ENCODE assay signal across 24 cellular contexts in the genomic region with DNA sequence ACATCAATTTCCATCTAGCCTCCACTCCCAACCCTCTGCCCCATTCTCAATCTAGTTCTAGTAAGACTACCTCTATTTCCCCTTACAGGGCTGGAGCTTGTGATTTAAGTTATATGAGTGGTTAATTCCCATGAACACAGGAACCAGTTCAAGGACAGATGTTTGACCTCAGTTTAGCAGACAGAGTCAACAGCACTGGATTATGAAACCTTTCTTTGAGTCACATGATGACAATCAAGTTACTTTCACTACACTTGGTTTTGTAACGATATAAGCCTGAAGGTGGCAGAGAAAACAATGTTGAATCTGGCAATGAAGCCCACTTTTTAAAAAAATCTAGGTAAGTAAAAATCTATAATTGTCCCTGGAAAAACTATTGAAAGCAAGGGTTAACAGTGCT.
DNase-seq lines count a peak whose midpoint lies in the region; ATAC-seq, FAIRE-seq and TF ChIP-seq lines count a peak whose summit lies in the region.
"Had no signal": no experiment of that assay in that cellular context is flagged by ENCODE, and none has a peak within 500 bp of the region (broad histone marks: within the 10 kb centered on the region; RNA-seq: fewer than 3 reads in every experiment).

No MANE protein-coding gene starts in this region.

- H3K9me2 ChIP-seq in SK-N-SH = no peaks in the 10 kb centered on the region

- no peak overlapping the region for H2BK5ac ChIP-seq in mesenchymal stem cell (ENCODE audit: low read depth, low read length, poor library complexity, severe bottlenecking)

- TF ChIP-seq CTCF in liver (IDR thresholded peaks at IDR 0.05; ENCODE audit: low read depth, low read length, missing input control) (no peak), HepG2 (CRISPR knock-in tag; IDR thresholded peaks at IDR 0.05) (no peak), fibroblast of villous mesenchyme (IDR thresholded peaks at IDR 0.05; ENCODE audit: insufficient read depth, low read depth, low read length) (no peak), SK-N-SH (IDR thresholded peaks at IDR 0.05) (no peak)

- no peak overlapping the region for H4K91ac ChIP-seq in mesenchymal stem cell (ENCODE audit: low read length)

- ATAC-seq in HepG2 = no peak
- ATAC-seq: GM23338 had no signal

- H3K27ac ChIP-seq in liver (ENCODE audit: low read depth in 1 of 2, low read length in 2 of 2) (no peak overlapping the region), HepG2 (ENCODE audit: extremely low read length, insufficient read depth, low read length) (no peak overlapping the region), mesenchymal stem cell (ENCODE audit: low read length, poor library complexity, severe bottlenecking) (no peak overlapping the region), SK-N-SH (ENCODE audit: low read depth in 2 of 2, low read length in 1 of 2) (no peak overlapping the region)
- H3K27ac ChIP-seq: HL-60 had no signal

- H3K4me3 ChIP-seq in liver (ENCODE audit: low read depth in 1 of 3, low read length in 3 of 3) (no peak overlapping the region), HepG2 (replicated peaks in 1 of 3; ENCODE audit: insufficient read depth in 1 of 3, low read depth in 2 of 3, low read length in 3 of 3) (no peak overlapping the region), fibroblast of villous mesenchyme (ENCODE audit: low read depth, low read length) (no peak overlapping the region), mesenchymal stem cell (ENCODE audit: insufficient read depth in 1 of 2, low read depth in 1 of 2, low read length in 2 of 2) (no peak overlapping the region), SK-N-SH (ENCODE audit: low read depth in 2 of 2, low read length in 1 of 2) (no peak overlapping the region)
- H3K4me3 ChIP-seq: GM23338 had no signal

- FAIRE-seq in HepG2 (lab: Jason Lieb, UNC) = no peak
- FAIRE-seq: A204.1, GM12891, H54 had no signal

- no peak overlapping the region for H3K4ac ChIP-seq in mesenchymal stem cell (ENCODE audit: low read depth in 1 of 2, low read length in 2 of 2)

- H2BK15ac ChIP-seq in mesenchymal stem cell (ENCODE audit: low read depth, poor library complexity, severe bottlenecking) = no peak overlapping the region

- no peak overlapping the region for H3K4me2 ChIP-seq in HepG2 (ENCODE audit: low read depth, low read length)
- H3K4me2 ChIP-seq in mesenchymal stem cell (ENCODE audit: low read length, poor library complexity, severe bottlenecking) = no peak overlapping the region
- no peak overlapping the region for H3K4me2 ChIP-seq in SK-N-SH
- H3K4me2 ChIP-seq: GM23338 had no signal

- H2BK12ac ChIP-seq in mesenchymal stem cell (ENCODE audit: low read length in 2 of 2) = no peak overlapping the region

- H3K9me3 ChIP-seq in liver (ENCODE audit: control insufficient read depth in 4 of 4, low read length in 3 of 4) (no peaks in the 10 kb centered on the region), HepG2 (ENCODE audit: low read length) (peaks cover 78% of the 10 kb centered on the region), mesenchymal stem cell (ENCODE audit: control insufficient read depth, low read length) (peaks cover 7% of the 10 kb centered on the region), SK-N-SH (no peaks in the 10 kb centered on the region)
- H3K9me3 ChIP-seq: BE2C had no signal

- TF ChIP-seq RAD21 in liver (IDR thresholded peaks at IDR 0.05) = no peak
- TF ChIP-seq RAD21 in HepG2 (CRISPR knock-in tag; IDR thresholded peaks at IDR 0.05) = no peak
- TF ChIP-seq RAD21 in SK-N-SH (IDR thresholded peaks at IDR 0.05; ENCODE audit: low read length) = no peak

- H3K14ac ChIP-seq in mesenchymal stem cell (ENCODE audit: low read length in 2 of 2) = no peak overlapping the region

- H2AFZ ChIP-seq in HepG2 (ENCODE audit: low read length) (no peak overlapping the region), mesenchymal stem cell (ENCODE audit: low read depth, low read length) (no peak overlapping the region), SK-N-SH (ENCODE audit: low read depth) (no peak overlapping the region)
- H2AFZ ChIP-seq: GM23338 had no signal

- H3K4me1 ChIP-seq in liver (ENCODE audit: control insufficient read depth in 4 of 4, insufficient read depth in 4 of 4, low read length in 3 of 4) (no peaks in the 10 kb centered on the region), HepG2 (ENCODE audit: insufficient read depth, low read length) (no peaks in the 10 kb centered on the region), mesenchymal stem cell (ENCODE audit: control insufficient read depth, insufficient read depth, low read depth, low read length) (no peaks in the 10 kb centered on the region), SK-N-SH (ENCODE audit: control insufficient read depth in 1 of 2, insufficient read depth in 2 of 2, low read depth in 1 of 2, low read length in 1 of 2) (no peaks in the 10 kb centered on the region)
- H3K4me1 ChIP-seq: BE2C had no signal

- intact Hi-C loops in HepG2 (cut with micrococcal nuclease; ENCODE audit: unreplicated experiment) = no loop called here

- H4K20me1 ChIP-seq in HepG2 (ENCODE audit: insufficient read depth, low read length) = no peaks in the 10 kb centered on the region
- no peaks in the 10 kb centered on the region for H4K20me1 ChIP-seq in SK-N-SH (ENCODE audit: insufficient read depth)

- peak overlapping the region; percentile 27 for H2BK120ac ChIP-seq in mesenchymal stem cell (ENCODE audit: low read depth, low read length)

- H3K27me3 ChIP-seq in liver (ENCODE audit: control insufficient read depth in 4 of 4, insufficient read depth in 4 of 4, low read length in 3 of 4) = no peaks in the 10 kb centered on the region
- H3K27me3 ChIP-seq in HepG2 (ENCODE audit: control insufficient read depth in 1 of 2, insufficient read depth in 2 of 2, low read length in 2 of 2) = no peaks in the 10 kb centered on the region
- H3K27me3 ChIP-seq in mesenchymal stem cell (ENCODE audit: control insufficient read depth in 1 of 2, insufficient read depth in 1 of 2, low read length in 2 of 2) = no peaks in the 10 kb centered on the region
- no peaks in the 10 kb centered on the region for H3K27me3 ChIP-seq in SK-N-SH (ENCODE audit: insufficient read depth)
- H3K27me3 ChIP-seq: BE2C had no signal

- no peak overlapping the region for H4K8ac ChIP-seq in mesenchymal stem cell (ENCODE audit: low read length)

- H3F3A ChIP-seq in SK-N-SH (replicated peaks; ENCODE audit: insufficient read depth) = no peaks in the 10 kb centered on the region

- CTCF ChIA-PET in HepG2 (lab: Yijun Ruan, JAX; ENCODE audit: low intra/inter-chr PET ratio, low total read pairs) (no interaction called here), SK-N-SH (lab: Yijun Ruan, JAX) (no interaction called here)

- H3K79me2 ChIP-seq in HepG2 (ENCODE audit: insufficient read depth, low read length) (no peaks in the 10 kb centered on the region), SK-N-SH (ENCODE audit: insufficient read depth) (no peaks in the 10 kb centered on the region)

- in situ Hi-C loops in HepG2 (cut with HindIII; ENCODE audit: extremely low pct_ligation_motif_present, low pct_unique_long_range_greater_than_20kb) (no loop called here), KBM-7 (cut with MboI; ENCODE audit: low pct_unique_long_range_greater_than_20kb, low sequenced_read_pairs) (no loop called here)

- no peak for TF ChIP-seq POLR2A in HepG2 (IDR thresholded peaks at IDR 0.05; ENCODE audit: insufficient read depth in 1 of 2, low read depth in 2 of 2, low read length in 2 of 2)

- no peak overlapping the region for H3K18ac ChIP-seq in mesenchymal stem cell (ENCODE audit: low read depth in 1 of 2, low read length in 2 of 2)

- no peaks in the 10 kb centered on the region for H3K36me3 ChIP-seq in liver (ENCODE audit: control insufficient read depth in 4 of 4, insufficient read depth in 3 of 4, low read depth in 1 of 4, low read length in 3 of 4)
- H3K36me3 ChIP-seq in HepG2 (replicated peaks in 1 of 2; ENCODE audit: control insufficient read depth in 1 of 2, insufficient read depth in 2 of 2, low read length in 2 of 2) = no peaks in the 10 kb centered on the region
- H3K36me3 ChIP-seq in mesenchymal stem cell (ENCODE audit: control insufficient read depth in 1 of 2, insufficient read depth in 2 of 2, low read depth in 1 of 2, low read length in 2 of 2) = no peaks in the 10 kb centered on the region
- H3K36me3 ChIP-seq in SK-N-SH (replicated peaks in 1 of 2; ENCODE audit: control insufficient read depth in 1 of 2, insufficient read depth in 2 of 2, low read length in 1 of 2) = no peaks in the 10 kb centered on the region
- H3K36me3 ChIP-seq: BE2C had no signal

- TF ChIP-seq EP300 in HepG2 (IDR thresholded peaks at IDR 0.05; ENCODE audit: low read depth in 2 of 2, low read length in 2 of 2) = no peak
- TF ChIP-seq EP300 in HepG2 (CRISPR knock-in tag; IDR thresholded peaks at IDR 0.05; ENCODE audit: borderline replicate concordance) = no peak
- TF ChIP-seq EP300 in SK-N-SH (IDR thresholded peaks at IDR 0.05; ENCODE audit: borderline replicate concordance in 1 of 2, low read depth in 1 of 2, low read length in 1 of 2) = no peak

- DNase-seq in HepG2 (ENCODE audit: low spot score) (no peak), OCI-M1 (lab: John Stamatoyannopoulos, UW) (peak; percentile 41), fibroblast of villous mesenchyme (ENCODE audit: low read depth) (peak; percentile 12), mesenchymal stem cell (peak; percentile 13), kidney glomerular epithelial cell (lab: John Stamatoyannopoulos, UW) (no peak), KBM-7 (no peak), SK-N-SH (no peak)
- DNase-seq: ACHN; BE2C; C1 segment of cervical spinal cord; CD4-positive, CD25-positive, alpha-beta regulatory T cell; CD8-positive, alpha-beta memory T cell; COR-L47; DMS 273 treated with DMSO at 0.1 percent for 48 hours; DMS53; DND-41; EL; HCEC 1CT had no signal

- H3K79me1 ChIP-seq in mesenchymal stem cell (replicated peaks; ENCODE audit: low read length, poor library complexity, severe bottlenecking) = no peaks in the 10 kb centered on the region

- H3K9ac ChIP-seq in liver (ENCODE audit: low read depth in 1 of 2, low read length in 2 of 2) (no peak overlapping the region), HepG2 (ENCODE audit: insufficient read depth, low read depth, low read length) (no peak overlapping the region), mesenchymal stem cell (ENCODE audit: low read length) (no peak overlapping the region), SK-N-SH (no peak overlapping the region)

- 28% methylated on average over 1 of the region's 1 CpG for WGBS in liver
- WGBS in HepG2 (ENCODE audit: low lambda C conversion rate) = 7% methylated on average over 1 of the region's 1 CpG
- WGBS in mesenchymal stem cell = no CpG with 5 or more reads among the region's 1 CpG
- 10% methylated on average over 1 of the region's 1 CpG for WGBS in SK-N-SH (ENCODE audit: low lambda C conversion rate)

- no peak overlapping the region for H2AK5ac ChIP-seq in mesenchymal stem cell (ENCODE audit: low read length, severe bottlenecking)

- no peak overlapping the region for H3K23ac ChIP-seq in mesenchymal stem cell (ENCODE audit: low read length in 2 of 2)

- POLR2A ChIA-PET in HepG2 (lab: Yijun Ruan, JAX) (no interaction called here), SK-N-SH (lab: Yijun Ruan, JAX) (no interaction called here)

- BruUV-seq in HepG2 (replicated peaks; lab: Mats Ljungman, UMichigan) = no TSS peak

TF ChIP-seq in liver, 16 proteins besides CTCF, POLR2A, EP300 and RAD21 (continues in another document):
- TF ChIP-seq RXRA (IDR thresholded peaks at IDR 0.05) = peak in 1 of 2 donors; percentile 37

TF ChIP-seq in HepG2, 621 proteins besides CTCF, POLR2A, EP300 and RAD21 (continues in another document):
- no peak for TF ChIP-seq ZNF761 (CRISPR knock-in tag; conservative IDR thresholded peaks at IDR 0.05)

Comparison
In these comparisons a context has a peak if more than half of its experiments do, and no peak if none do; other contexts are left out.
1. DNase-seq: peak in OCI-M1 (single experiment), fibroblast of villous mesenchyme (single experiment) and mesenchymal stem cell (single experiment); none in HepG2 (single experiment), kidney glomerular epithelial cell (single experiment), KBM-7 (single experiment) and SK-N-SH (single experiment).